Comparison of ENCODE assay signal across 8 cellular contexts in the genomic region with DNA sequence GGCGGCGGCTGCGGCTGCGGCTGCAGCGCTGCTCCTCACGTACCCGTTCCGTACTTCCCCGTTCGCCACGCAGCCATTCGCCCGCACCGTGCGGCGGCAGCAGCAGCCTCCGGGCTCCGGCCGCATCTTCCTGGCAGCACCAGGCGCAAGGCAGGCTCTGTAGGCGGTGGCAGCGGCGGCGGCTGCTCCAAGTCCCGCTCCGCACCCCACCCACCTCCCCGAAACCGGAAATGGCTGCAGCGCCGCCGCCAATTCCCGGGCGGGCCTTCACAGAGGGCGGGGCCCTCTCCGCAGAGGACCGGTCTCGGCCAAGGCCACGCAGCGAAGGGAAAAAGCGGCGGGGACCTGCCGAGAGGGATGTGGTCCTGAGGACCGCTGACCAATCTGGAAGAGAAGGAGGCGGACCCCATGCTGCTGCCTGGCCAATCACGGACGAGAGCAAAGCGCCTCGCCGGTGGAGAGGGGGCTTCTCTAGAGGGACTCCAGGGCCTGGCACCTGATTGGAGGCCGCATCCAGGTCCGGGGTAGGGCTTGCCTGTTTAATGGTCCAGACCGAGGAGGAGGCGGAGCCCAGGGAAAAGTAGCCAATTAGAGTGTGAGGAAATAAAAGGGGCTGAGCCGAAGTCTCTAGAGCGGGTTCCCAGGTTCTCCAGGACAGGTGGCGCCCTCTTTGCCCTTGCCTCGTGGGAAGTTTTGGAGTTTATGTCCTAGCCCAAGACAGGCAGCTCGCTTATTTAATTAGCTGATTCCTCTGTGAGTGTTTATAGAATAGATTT. TPM values are rescaled to one million over a fixed set of nuclear protein-coding genes. Genes with fewer than 3 reads are reported as not detected.
DNase-seq lines count a peak whose midpoint lies in the region; ATAC-seq and TF ChIP-seq lines count a peak whose summit lies in the region.

A gene with protein sequence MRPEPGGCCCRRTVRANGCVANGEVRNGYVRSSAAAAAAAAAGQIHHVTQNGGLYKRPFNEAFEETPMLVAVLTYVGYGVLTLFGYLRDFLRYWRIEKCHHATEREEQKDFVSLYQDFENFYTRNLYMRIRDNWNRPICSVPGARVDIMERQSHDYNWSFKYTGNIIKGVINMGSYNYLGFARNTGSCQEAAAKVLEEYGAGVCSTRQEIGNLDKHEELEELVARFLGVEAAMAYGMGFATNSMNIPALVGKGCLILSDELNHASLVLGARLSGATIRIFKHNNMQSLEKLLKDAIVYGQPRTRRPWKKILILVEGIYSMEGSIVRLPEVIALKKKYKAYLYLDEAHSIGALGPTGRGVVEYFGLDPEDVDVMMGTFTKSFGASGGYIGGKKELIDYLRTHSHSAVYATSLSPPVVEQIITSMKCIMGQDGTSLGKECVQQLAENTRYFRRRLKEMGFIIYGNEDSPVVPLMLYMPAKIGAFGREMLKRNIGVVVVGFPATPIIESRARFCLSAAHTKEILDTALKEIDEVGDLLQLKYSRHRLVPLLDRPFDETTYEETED (minus strand): TSS at position 184 of the 776 bp plus-strand sequence. CDS start 58 bp downstream, at position 126.

- peak within 1 kb of the TSS; percentile 97 for H3K4me3 Mint-ChIP-seq in activated CD4-positive, alpha-beta T cell treated with anti-CD3 and anti-CD28 coated beads, Interleukin-2, amount 10 ng/mL, durations not matched to agents 24 days and 14 days

- H3K4me3 ChIP-seq in coronary artery = peak within 1 kb of the TSS; percentile 93

- peaks cover 16% of the 10 kb centered on the region for H3K36me3 Mint-ChIP-seq in activated CD4-positive, alpha-beta T cell treated with anti-CD3 and anti-CD28 coated beads, Interleukin-2, amount 10 ng/mL, durations not matched to agents 24 days and 14 days (ENCODE audit: low read depth)

- peak within 1 kb of the TSS; percentile 94 for H3K27ac Mint-ChIP-seq in activated CD4-positive, alpha-beta T cell treated with anti-CD3 and anti-CD28 coated beads, Interleukin-2, amount 10 ng/mL, durations not matched to agents 24 days and 14 days

- no peaks in the 10 kb centered on the region for H3K9me3 Mint-ChIP-seq in activated CD4-positive, alpha-beta T cell treated with anti-CD3 and anti-CD28 coated beads, Interleukin-2, amount 10 ng/mL, durations not matched to agents 24 days and 14 days

- H3K27me3 ChIP-seq in layer of hippocampus (ENCODE audit: control insufficient read depth, insufficient read depth, low read length) = no peaks in the 10 kb centered on the region

- TF ChIP-seq CTCF in coronary artery (IDR thresholded peaks at IDR 0.05) = no peak

- ATAC-seq in GM19328 (IDR thresholded peaks at IDR 0.05; ENCODE audit: unreplicated experiment) = peak; percentile 96
- peak; percentile 96 for ATAC-seq in HG03520 (IDR thresholded peaks at IDR 0.05; ENCODE audit: unreplicated experiment)

- peaks cover 42% of the 10 kb centered on the region for H3K4me1 Mint-ChIP-seq in activated CD4-positive, alpha-beta T cell treated with anti-CD3 and anti-CD28 coated beads, Interleukin-2, amount 10 ng/mL, durations not matched to agents 24 days and 14 days

- H3K27ac ChIP-seq in coronary artery = peak within 1 kb of the TSS; percentile 54 to 90
- peak within 1 kb of the TSS; percentile 90 for H3K27ac ChIP-seq in layer of hippocampus (ENCODE audit: low read depth, low read length)

- peak; percentile 93 to 100 (median 98) for DNase-seq in C1 segment of cervical spinal cord (lab: John Stamatoyannopoulos, UW)
- peak; percentile 99 for DNase-seq in NCI-H526 treated with DMSO at 0.1 percent for 48 hours (lab: John Stamatoyannopoulos, UW)
- peak; percentile 98 for DNase-seq in activated CD4-positive, alpha-beta T cell treated with anti-CD3 and anti-CD28 coated beads, Interleukin-2, amount 10 ng/mL, durations not matched to agents 24 days and 14 days
- peak; percentile 100 for DNase-seq in coronary artery (ENCODE audit: low spot score)
- DNase-seq in stimulated activated CD4-positive, alpha-beta T cell treated with anti-CD3 and anti-CD28 coated beads, Interleukin-1b, Interleukin-23, amount 100 ng/mL, for 4 hours (ENCODE audit: low read depth in 2 of 2) = peak; percentile 85 to 91

- intact Hi-C loops in activated CD4-positive, alpha-beta T cell treated with anti-CD3 and anti-CD28 coated beads, Interleukin-2, amount 10 ng/mL, durations not matched to agents 24 days and 14 days (cut with micrococcal nuclease) = loop anchor here (1.0 to 10.0 kb wide), 7 partner anchors 34 to 296 kb away; partner anchors contain the start of genes ALKBH1, POMT2, SAMD15 and SLIRP

- no peaks in the 10 kb centered on the region for H3K27me3 Mint-ChIP-seq in activated CD4-positive, alpha-beta T cell treated with anti-CD3 and anti-CD28 coated beads, Interleukin-2, amount 10 ng/mL, durations not matched to agents 24 days and 14 days

RNA-seq across cellular contexts. Expression of the gene that starts here (rescaled TPM):
- total RNA-seq in activated CD4-positive, alpha-beta T cell treated with anti-CD3 and anti-CD28 coated beads, Interleukin-2, amount 10 ng/mL, durations not matched to agents 24 days and 14 days = 26.6 and 28.3 TPM in 2 replicates

Comparison
In these comparisons a context has a peak if more than half of its experiments do, and no peak if none do; other contexts are left out.
1. Peak in every context shown above with its lines: DNase-seq, ATAC-seq, H3K4me3 ChIP-seq and H3K27ac ChIP-seq.